In the genomic region with DNA sequence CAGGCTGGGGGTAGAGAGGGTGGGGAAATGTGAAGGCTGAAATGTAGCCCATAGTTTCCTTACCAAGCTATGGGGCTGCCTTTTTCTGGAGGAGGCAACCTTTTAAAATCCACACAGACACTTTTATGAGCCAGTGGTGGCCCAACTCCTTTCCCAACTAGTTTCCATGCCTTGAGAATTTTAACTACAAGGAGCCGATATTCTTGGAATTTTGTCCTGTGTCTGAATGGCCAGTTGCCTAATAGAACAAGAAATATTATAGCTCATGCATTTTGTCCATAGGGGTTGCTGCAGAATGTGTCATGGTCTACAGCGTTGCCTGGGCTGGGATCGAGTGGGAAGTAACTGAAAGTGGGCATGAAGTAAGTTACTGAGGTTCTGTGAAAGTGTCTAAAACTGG, we compare ENCODE assay signal across 20 cellular contexts.
"Had no signal": no experiment of that assay in that cellular context is flagged by ENCODE, and none has a peak within 500 bp of the region (broad histone marks: within the 10 kb centered on the region; RNA-seq: fewer than 3 reads in every experiment).

No MANE protein-coding gene starts in this region.

- H3K9me3 Mint-ChIP-seq: activated naive CD4-positive, alpha-beta T cell treated with anti-CD3 and anti-CD28 coated beads for 36 hours; activated naive CD8-positive, alpha-beta T cell treated with anti-CD3 and anti-CD28 coated beads, Interleukin-2, amount 10 ng/mL, durations not matched to agents 7 days and 5 days; activated T-cell treated with anti-CD3 and anti-CD28 coated beads, Interleukin-2, amount 50 U/mL, for 4 hours; T-helper 1 cell treated with Interleukin-12 subunit alpha and Interleukin-12 subunit beta and Interleukin-4 antibody, amounts not matched to agents 30 μg/mL and 1 μg/mL, for 36 hours had no signal

- H3K4me3 Mint-ChIP-seq: activated CD8-positive, alpha-beta T cell treated with anti-CD3 and anti-CD28 coated beads, Interleukin-2, amount 10 ng/mL, durations not matched to agents 7 days and 5 days; activated naive CD4-positive, alpha-beta T cell treated with anti-CD3 and anti-CD28 coated beads for 36 hours; activated T-cell treated with anti-CD3 and anti-CD28 coated beads, Interleukin-2, amount 50 U/mL, for 4 hours; T-helper 1 cell treated with Interleukin-12 subunit alpha and Interleukin-12 subunit beta and Interleukin-4 antibody, amounts not matched to agents 30 μg/mL and 1 μg/mL, for 36 hours; WTC11 had no signal

- ATAC-seq: activated CD8-positive, alpha-beta T cell treated with anti-CD3 and anti-CD28 coated beads, Interleukin-2, amount 10 ng/mL, durations not matched to agents 7 days and 5 days; PC-3; WTC11 had no signal

- DNase-seq: activated CD4-positive, alpha-beta T cell treated with anti-CD3 and anti-CD28 coated beads, Interleukin-2, amount 50 U/mL, for 4 hours; activated CD4-positive, CD25-positive, alpha-beta regulatory T cell treated with anti-CD3 and anti-CD28 coated beads, Interleukin-2, amount 50 U/mL, for 72 hours; activated CD8-positive, alpha-beta memory T cell treated with anti-CD3 and anti-CD28 coated beads, Interleukin-2, amount 50 U/mL, for 48 hours; activated CD8-positive, alpha-beta T cell treated with anti-CD3 and anti-CD28 coated beads, Interleukin-2, amount 10 ng/mL, durations not matched to agents 7 days and 5 days; activated gamma-delta T cell; activated naive CD8-positive, alpha-beta T cell treated with anti-CD3 and anti-CD28 coated beads, Interleukin-2, amount 10 ng/mL, durations not matched to agents 7 days and 5 days; activated T-cell treated with anti-CD3 and anti-CD28 coated beads, Interleukin-2, amount 50 U/mL, for 4 hours; aorta; central memory CD4-positive, alpha-beta T cell; NCI-H1105 treated with DMSO at 0.1 percent for 48 hours; NCI-H1436 treated with DMSO at 0.1 percent for 48 hours; NCI-H187; NCI-H2081; NCI-H446; NCI-H524; PC-3; SHP77 had no signal

- H3K27ac Mint-ChIP-seq: activated naive CD4-positive, alpha-beta T cell treated with anti-CD3 and anti-CD28 coated beads for 36 hours; activated naive CD8-positive, alpha-beta T cell treated with anti-CD3 and anti-CD28 coated beads, Interleukin-2, amount 10 ng/mL, durations not matched to agents 7 days and 5 days; WTC11 had no signal
